ENCODE assay signal across 16 cellular contexts in genomic region chr1:223479718-223480425, GRCh38.
DNase-seq lines count a peak whose midpoint lies in the region; ATAC-seq and TF ChIP-seq lines count a peak whose summit lies in the region.
"Had no signal": no experiment of that assay in that cellular context is flagged by ENCODE, and none has a peak within 500 bp of the region (broad histone marks: within the 10 kb centered on the region; RNA-seq: fewer than 3 reads in every experiment).

No MANE protein-coding gene starts in this region.

- intact Hi-C loops in Right ventricle myocardium superior (cut with DNase I), result no loop called here
- intact Hi-C loops in esophagus squamous epithelium (cut with DNase I), result no loop called here

- DNase-seq in DMS153 treated with DMSO at 0.1 percent for 48 hours (lab: John Stamatoyannopoulos, UW; ENCODE audit: unreplicated experiment), result peak; percentile 45
- DNase-seq in H9, result peak; percentile 56
- peak; percentile 75 for DNase-seq in NCI-H345 treated with DMSO at 0.1 percent for 48 hours (lab: John Stamatoyannopoulos, UW; ENCODE audit: unreplicated experiment)
- DNase-seq in hepatocyte (ENCODE audit: low spot score), result peak; percentile 21
- no peak for DNase-seq in GM19238 (ENCODE audit: insufficient read length, low spot score)
- no peak for DNase-seq in Right ventricle myocardium superior
- DNase-seq in esophagus squamous epithelium (lab: John Stamatoyannopoulos, UW), result no peak
- DNase-seq: activated naive CD8-positive, alpha-beta T cell treated with anti-CD3 and anti-CD28 coated beads, Interleukin-2, amount 10 ng/mL, durations not matched to agents 7 days and 5 days; GF-D8; occipital lobe; OCI-M1; small intestine had no signal

- H3K4ac ChIP-seq in H9 (ENCODE audit: low read depth, low read length), result no peak overlapping the region

- no peak overlapping the region for H4K91ac ChIP-seq in H9 (ENCODE audit: insufficient read length, low read depth, low read length)

- H4K20me1 ChIP-seq in H9 (ENCODE audit: control insufficient read depth, insufficient read depth, insufficient read length) (peaks cover 2% of the 10 kb centered on the region), hepatocyte (ENCODE audit: insufficient read depth, poor library complexity, severe bottlenecking) (no peaks in the 10 kb centered on the region)
- H4K20me1 ChIP-seq: BLaER1 had no signal

- peak overlapping the region in 1 of 2 experiments; percentile 63; a peak in 3 of 5 replicates for H3K4me3 Mint-ChIP-seq in H9
- H3K4me3 Mint-ChIP-seq: activated naive CD8-positive, alpha-beta T cell treated with anti-CD3 and anti-CD28 coated beads, Interleukin-2, amount 10 ng/mL, durations not matched to agents 7 days and 5 days; T-helper 1 cell treated with Interleukin-12 subunit alpha and Interleukin-12 subunit beta and Interleukin-4 antibody, amounts not matched to agents 30 μg/mL and 1 μg/mL, for 36 hours had no signal

- H3K18ac ChIP-seq in H9 (ENCODE audit: insufficient read length, low read depth, low read length), result no peak overlapping the region

- H3K56ac ChIP-seq in H9 (ENCODE audit: insufficient read length, low read depth, low read length), result no peak overlapping the region

- H3K4me2 ChIP-seq in H9 (ENCODE audit: insufficient read depth, insufficient read length, low read length), result peak overlapping the region; percentile 10
- H3K4me2 ChIP-seq in hepatocyte, result no peak overlapping the region
- H3K4me2 ChIP-seq: BLaER1 had no signal

- no peaks in the 10 kb centered on the region for H3K27me3 ChIP-seq in H9 (ENCODE audit: insufficient read depth, low read length)
- peaks cover 11% of the 10 kb centered on the region for H3K27me3 ChIP-seq in hepatocyte
- peaks cover 0 to 26% (median 0%) of the 10 kb centered on the region in 4 donors for H3K27me3 ChIP-seq in esophagus squamous epithelium
- H3K27me3 ChIP-seq: BLaER1 had no signal

- H3K36me3 ChIP-seq in hepatocyte (replicated peaks; ENCODE audit: insufficient read depth, low read depth) (no peaks in the 10 kb centered on the region), esophagus squamous epithelium (no peaks in the 10 kb centered on the region)
- H3K36me3 ChIP-seq: BLaER1 had no signal

- H2AFZ ChIP-seq in H9 (ENCODE audit: low read length) (no peak overlapping the region), hepatocyte (no peak overlapping the region)

- no peak overlapping the region for H3K14ac ChIP-seq in H9 (ENCODE audit: insufficient read depth, low read length)

- H3K27me3 Mint-ChIP-seq in H9 (ENCODE audit: low read depth), result peaks cover 25% of the 10 kb centered on the region

- no peak for ATAC-seq in HG02981 (IDR thresholded peaks at IDR 0.05; ENCODE audit: unreplicated experiment)
- ATAC-seq in Right ventricle myocardium superior (ENCODE audit: poor library complexity), result no peak
- ATAC-seq: activated CD4-positive, CD25-positive, alpha-beta regulatory T cell treated with anti-CD3 and anti-CD28 coated beads, Interleukin-2, amount 50 U/mL, for 24 hours had no signal

- no CpG with 5 or more reads among the region's 14 CpGs for WGBS in H9 (ENCODE audit: extremely low coverage, insufficient read length, low lambda C conversion rate)
- WGBS in hepatocyte (ENCODE audit: low lambda C conversion rate, missing lambda C conversion rate), result 53% methylated on average over 14 of the region's 14 CpGs
- WGBS in esophagus squamous epithelium, 2 donors, result 57 to 63% methylated on average over 6 to 10 of the region's 14 CpGs

- H2BK120ac ChIP-seq in H9 (ENCODE audit: low read depth, low read length, poor library complexity, severe bottlenecking), result no peak overlapping the region

- no peaks in the 10 kb centered on the region for H3K79me2 ChIP-seq in H9 (ENCODE audit: insufficient read depth, low read length)
- no peaks in the 10 kb centered on the region for H3K79me2 ChIP-seq in hepatocyte

- H2BK5ac ChIP-seq in H9 (ENCODE audit: insufficient read length, low read length), result no peak overlapping the region

- no peak overlapping the region for H2BK12ac ChIP-seq in H9 (ENCODE audit: insufficient read length, low read depth, low read length)

- H3K23me2 ChIP-seq in H9 (ENCODE audit: insufficient read length, low read depth, low read length, poor library complexity, severe bottlenecking), result no peaks in the 10 kb centered on the region

- peaks cover 3% of the 10 kb centered on the region; the same call in 1 of the 2 replicates for H3K4me1 ChIP-seq in H9 (ENCODE audit: insufficient read depth, low read length)
- H3K4me1 ChIP-seq in hepatocyte (ENCODE audit: insufficient read depth), result no peaks in the 10 kb centered on the region
- H3K4me1 ChIP-seq in esophagus squamous epithelium, result peaks cover 0 to 18% (median 0%) of the 10 kb centered on the region in 3 donors
- H3K4me1 ChIP-seq: BLaER1 had no signal

- no peak overlapping the region for H3K27ac ChIP-seq in H9 (ENCODE audit: insufficient read length, low read depth, low read length)
- H3K27ac ChIP-seq in hepatocyte, result no peak overlapping the region
- no peak overlapping the region for H3K27ac ChIP-seq in esophagus squamous epithelium
- H3K27ac ChIP-seq: BLaER1 had no signal

- no peak for TF ChIP-seq POLR2A in esophagus squamous epithelium (IDR thresholded peaks at IDR 0.05)

- H2BK20ac ChIP-seq in H9 (ENCODE audit: low read depth, low read length, poor library complexity, severe bottlenecking), result no peak overlapping the region

- H2AK5ac ChIP-seq in H9 (ENCODE audit: insufficient read length, low read length), result no peak overlapping the region

- H4K8ac ChIP-seq in H9 (replicated peaks; ENCODE audit: insufficient read length, low read depth, low read length), result peak overlapping the region; percentile 11

- no peaks in the 10 kb centered on the region for H3K9me3 Mint-ChIP-seq in H9
- H3K9me3 Mint-ChIP-seq: activated naive CD8-positive, alpha-beta T cell treated with anti-CD3 and anti-CD28 coated beads, Interleukin-2, amount 10 ng/mL, durations not matched to agents 7 days and 5 days had no signal

- no peak overlapping the region for H3T11ph ChIP-seq in H9 (ENCODE audit: low read length)

- H3K9ac ChIP-seq in H9 (ENCODE audit: extremely low read depth, insufficient read length, low read length), result no peak overlapping the region
- H3K9ac ChIP-seq: BLaER1 had no signal

- H3K4me3 ChIP-seq in hepatocyte, result no peak overlapping the region
- H3K4me3 ChIP-seq in esophagus squamous epithelium, result no peak overlapping the region
- H3K4me3 ChIP-seq: BLaER1 had no signal

- peaks cover 16 to 18% of the 10 kb centered on the region in 2 experiments for H3K4me1 Mint-ChIP-seq in H9
- H3K4me1 Mint-ChIP-seq: activated naive CD8-positive, alpha-beta T cell treated with anti-CD3 and anti-CD28 coated beads, Interleukin-2, amount 10 ng/mL, durations not matched to agents 7 days and 5 days had no signal

- H3K79me1 ChIP-seq in H9 (ENCODE audit: insufficient read depth, low read depth, low read length, poor library complexity, severe bottlenecking), result no peaks in the 10 kb centered on the region

- peak overlapping the region in 1 of 3 experiments; percentile 34; a peak in 1 of 7 replicates for H3K27ac Mint-ChIP-seq in H9
- H3K27ac Mint-ChIP-seq: activated naive CD8-positive, alpha-beta T cell treated with anti-CD3 and anti-CD28 coated beads, Interleukin-2, amount 10 ng/mL, durations not matched to agents 7 days and 5 days; T-helper 1 cell treated with Interleukin-12 subunit alpha and Interleukin-12 subunit beta and Interleukin-4 antibody, amounts not matched to agents 30 μg/mL and 1 μg/mL, for 36 hours had no signal

- TF ChIP-seq CTCF in H9 (conservative IDR thresholded peaks at IDR 0.05), result no peak
- TF ChIP-seq CTCF in hepatocyte (IDR thresholded peaks at IDR 0.05; ENCODE audit: poor library complexity), result no peak
- TF ChIP-seq CTCF in esophagus squamous epithelium (IDR thresholded peaks at IDR 0.05), result no peak

- no peak overlapping the region for H4K5ac ChIP-seq in H9 (ENCODE audit: insufficient read length, low read depth, low read length)

- H3K9me3 ChIP-seq in H9 (ENCODE audit: control insufficient read depth, low read depth, low read length), result no peaks in the 10 kb centered on the region
- H3K9me3 ChIP-seq in hepatocyte (ENCODE audit: low read depth), result no peaks in the 10 kb centered on the region
- no peaks in the 10 kb centered on the region for H3K9me3 ChIP-seq in esophagus squamous epithelium
- H3K9me3 ChIP-seq: BLaER1 had no signal

- H3K36me3 Mint-ChIP-seq in H9 (ENCODE audit: insufficient read depth in 1 of 3, low read depth in 3 of 3), result no peaks in the 10 kb centered on the region; a peak in 1 of 7 replicates
- H3K36me3 Mint-ChIP-seq: activated naive CD8-positive, alpha-beta T cell treated with anti-CD3 and anti-CD28 coated beads, Interleukin-2, amount 10 ng/mL, durations not matched to agents 7 days and 5 days had no signal

- no peak overlapping the region for H2BK15ac ChIP-seq in H9 (ENCODE audit: low read depth, low read length)

- H3K23ac ChIP-seq in H9 (ENCODE audit: insufficient read length, low read depth, low read length), result no peak overlapping the region

- H3K9me2 ChIP-seq in hepatocyte (replicated peaks; ENCODE audit: insufficient read depth), result no peaks in the 10 kb centered on the region

Comparison
In these comparisons a context has a peak if more than half of its experiments do, and no peak if none do; other contexts are left out.
1. DNase-seq: peak in DMS153 treated with DMSO at 0.1 percent for 48 hours (single experiment), H9 (single experiment), NCI-H345 treated with DMSO at 0.1 percent for 48 hours (single experiment) and hepatocyte (single experiment); none in GM19238 (single experiment), Right ventricle myocardium superior (single experiment) and esophagus squamous epithelium (single experiment).